ENCODE assay signal across 10 cellular contexts in genomic region chr19:7986321-7987083, GRCh38. TPM values are rescaled to one million over a fixed set of nuclear protein-coding genes. Genes with fewer than 3 reads are reported as not detected.
DNase-seq lines count a peak whose midpoint lies in the region; ATAC-seq and TF ChIP-seq lines count a peak whose summit lies in the region.
"Had no signal": no experiment of that assay in that cellular context is flagged by ENCODE, and none has a peak within 500 bp of the region (broad histone marks: within the 10 kb centered on the region; RNA-seq: fewer than 3 reads in every experiment).

No MANE protein-coding gene starts in this region.

- no peak overlapping the region for H3K4me3 Mint-ChIP-seq in activated CD8-positive, alpha-beta T cell treated with anti-CD3 and anti-CD28 coated beads, Interleukin-2, amount 10 ng/mL, durations not matched to agents 7 days and 5 days
- no peak overlapping the region for H3K4me3 Mint-ChIP-seq in T-helper 2 cell treated with Interferon-gamma antibody and Interleukin-4, amounts not matched to agents 5 μg/mL and 100 μg/mL, for 36 hours
- H3K4me3 Mint-ChIP-seq in activated CD4-positive, alpha-beta T cell treated with anti-CD3 and anti-CD28 coated beads for 36 hours: no peak overlapping the region

- no peak overlapping the region for H3K23ac ChIP-seq in trophoblast cell (ENCODE audit: low read length)

- peaks cover 10% of the 10 kb centered on the region for H3K79me2 ChIP-seq in trophoblast cell (ENCODE audit: control insufficient read depth, insufficient read depth, low read length, poor library complexity)

- H3K9me3 Mint-ChIP-seq in activated CD8-positive, alpha-beta T cell treated with anti-CD3 and anti-CD28 coated beads, Interleukin-2, amount 10 ng/mL, durations not matched to agents 7 days and 5 days (ENCODE audit: insufficient read depth): no peaks in the 10 kb centered on the region
- H3K9me3 Mint-ChIP-seq in T-helper 2 cell treated with Interferon-gamma antibody and Interleukin-4, amounts not matched to agents 5 μg/mL and 100 μg/mL, for 36 hours: no peaks in the 10 kb centered on the region
- no peaks in the 10 kb centered on the region for H3K9me3 Mint-ChIP-seq in activated CD4-positive, alpha-beta T cell treated with anti-CD3 and anti-CD28 coated beads for 36 hours (ENCODE audit: low read depth)

- no peak overlapping the region for H3K9ac ChIP-seq in BLaER1
- no peak overlapping the region for H3K9ac ChIP-seq in trophoblast cell (ENCODE audit: low read length)

- no peak overlapping the region for H2BK120ac ChIP-seq in trophoblast cell (ENCODE audit: insufficient read depth, low read length, poor library complexity)

- peaks cover 100% of the 10 kb centered on the region for H4K20me1 ChIP-seq in BLaER1

- H3K9me3 ChIP-seq in BLaER1: no peaks in the 10 kb centered on the region
- no peaks in the 10 kb centered on the region for H3K9me3 ChIP-seq in trophoblast cell (ENCODE audit: insufficient read depth, low read depth, low read length)

- H2BK12ac ChIP-seq in trophoblast cell (ENCODE audit: low read length): no peak overlapping the region

- no peaks in the 10 kb centered on the region for H3K27me3 Mint-ChIP-seq in activated CD8-positive, alpha-beta T cell treated with anti-CD3 and anti-CD28 coated beads, Interleukin-2, amount 10 ng/mL, durations not matched to agents 7 days and 5 days (ENCODE audit: low read depth)
- H3K27me3 Mint-ChIP-seq in T-helper 2 cell treated with Interferon-gamma antibody and Interleukin-4, amounts not matched to agents 5 μg/mL and 100 μg/mL, for 36 hours (ENCODE audit: low read depth): no peaks in the 10 kb centered on the region
- H3K27me3 Mint-ChIP-seq in activated CD4-positive, alpha-beta T cell treated with anti-CD3 and anti-CD28 coated beads for 36 hours: no peaks in the 10 kb centered on the region

- no peak overlapping the region for H3K18ac ChIP-seq in trophoblast cell (ENCODE audit: low read length)

- H3K27me3 ChIP-seq in BLaER1 (no peaks in the 10 kb centered on the region), trophoblast cell (ENCODE audit: insufficient read depth, low read length) (no peaks in the 10 kb centered on the region)

- H3K36me3 ChIP-seq in BLaER1 (peaks cover 99% of the 10 kb centered on the region), trophoblast cell (ENCODE audit: control insufficient read depth in 1 of 2, insufficient read depth in 2 of 2, low read length in 2 of 2) (peaks cover 76 to 82% of the 10 kb centered on the region in 2 experiments)

- no peak overlapping the region for H3K14ac ChIP-seq in trophoblast cell (ENCODE audit: low read length)

- CTCF ChIA-PET in activated CD8-positive, alpha-beta T cell treated with anti-CD3 and anti-CD28 coated beads, Interleukin-2, amount 10 ng/mL, durations not matched to agents 7 days and 5 days (lab: Charles Lee): no interaction called here
- CTCF ChIA-PET in HEK293T (lab: Yijun Ruan, JAX): no interaction called here
- CTCF ChIA-PET in activated CD4-positive, alpha-beta T cell treated with anti-CD3 and anti-CD28 coated beads for 36 hours (lab: Charles Lee): interaction anchor here (0.6 kb wide), 1 partner anchor 113 kb away, joined by 4 read pairs; no protein-coding TSS in a partner anchor

- no peak overlapping the region for H3K27ac Mint-ChIP-seq in activated CD8-positive, alpha-beta T cell treated with anti-CD3 and anti-CD28 coated beads, Interleukin-2, amount 10 ng/mL, durations not matched to agents 7 days and 5 days
- no peak overlapping the region for H3K27ac Mint-ChIP-seq in T-helper 2 cell treated with Interferon-gamma antibody and Interleukin-4, amounts not matched to agents 5 μg/mL and 100 μg/mL, for 36 hours
- H3K27ac Mint-ChIP-seq in activated CD4-positive, alpha-beta T cell treated with anti-CD3 and anti-CD28 coated beads for 36 hours: no peak overlapping the region

- POLR2A ChIA-PET in activated CD8-positive, alpha-beta T cell treated with anti-CD3 and anti-CD28 coated beads, Interleukin-2, amount 10 ng/mL, durations not matched to agents 7 days and 5 days (lab: Charles Lee): no interaction called here
- POLR2A ChIA-PET in HEK293T (lab: Yijun Ruan, JAX): no interaction called here
- POLR2A ChIA-PET in activated CD4-positive, alpha-beta T cell treated with anti-CD3 and anti-CD28 coated beads for 36 hours (lab: Charles Lee): no interaction called here

- H2AK5ac ChIP-seq in trophoblast cell (ENCODE audit: low read length): no peak overlapping the region

- H3K4me2 ChIP-seq in BLaER1 (no peak overlapping the region), trophoblast cell (ENCODE audit: low read length) (no peak overlapping the region)

- no peak overlapping the region for H2AFZ ChIP-seq in trophoblast cell (ENCODE audit: insufficient read depth, low read length, poor library complexity)

- H3K4me1 ChIP-seq in BLaER1 (peaks cover 38% of the 10 kb centered on the region), trophoblast cell (ENCODE audit: control insufficient read depth in 1 of 2, insufficient read depth in 2 of 2, low read length in 2 of 2) (peaks cover 18 to 28% of the 10 kb centered on the region in 2 experiments)

- intact Hi-C loops in activated CD4-positive, alpha-beta T cell treated with anti-CD3 and anti-CD28 coated beads for 36 hours (cut with DNase I, micrococcal nuclease): no loop called here

- H3K79me1 ChIP-seq in trophoblast cell (ENCODE audit: low read length): peaks cover 7% of the 10 kb centered on the region

- no peak overlapping the region for H4K91ac ChIP-seq in trophoblast cell (ENCODE audit: low read depth, low read length)

- H3K4me1 Mint-ChIP-seq in activated CD8-positive, alpha-beta T cell treated with anti-CD3 and anti-CD28 coated beads, Interleukin-2, amount 10 ng/mL, durations not matched to agents 7 days and 5 days (ENCODE audit: low read depth): no peaks in the 10 kb centered on the region
- peaks cover 4% of the 10 kb centered on the region for H3K4me1 Mint-ChIP-seq in T-helper 2 cell treated with Interferon-gamma antibody and Interleukin-4, amounts not matched to agents 5 μg/mL and 100 μg/mL, for 36 hours (ENCODE audit: low read depth)
- no peaks in the 10 kb centered on the region for H3K4me1 Mint-ChIP-seq in activated CD4-positive, alpha-beta T cell treated with anti-CD3 and anti-CD28 coated beads for 36 hours

- no peak overlapping the region for H2BK5ac ChIP-seq in trophoblast cell (ENCODE audit: low read depth, low read length, poor library complexity)

- no CpG with 5 or more reads among the region's 21 CpGs for WGBS in trophoblast cell (ENCODE audit: extremely low coverage, insufficient coverage, insufficient read length)

- H4K12ac ChIP-seq in trophoblast cell (ENCODE audit: low read depth, low read length): no peak overlapping the region

- peak overlapping the region; percentile 48 for H3K4ac ChIP-seq in trophoblast cell (ENCODE audit: low read depth, low read length)

- no peak overlapping the region for H4K8ac ChIP-seq in trophoblast cell (ENCODE audit: low read depth, low read length)

- peaks cover 45% of the 10 kb centered on the region for H3K36me3 Mint-ChIP-seq in activated CD8-positive, alpha-beta T cell treated with anti-CD3 and anti-CD28 coated beads, Interleukin-2, amount 10 ng/mL, durations not matched to agents 7 days and 5 days (ENCODE audit: low read depth)
- peaks cover 39% of the 10 kb centered on the region for H3K36me3 Mint-ChIP-seq in T-helper 2 cell treated with Interferon-gamma antibody and Interleukin-4, amounts not matched to agents 5 μg/mL and 100 μg/mL, for 36 hours (ENCODE audit: low read depth)
- H3K36me3 Mint-ChIP-seq in activated CD4-positive, alpha-beta T cell treated with anti-CD3 and anti-CD28 coated beads for 36 hours (ENCODE audit: low read depth): peaks cover 41% of the 10 kb centered on the region

- peak; percentile 69 for DNase-seq in RPMI7951 (ENCODE audit: low read depth)
- no peak for DNase-seq in epithelial cell of prostate (ENCODE audit: low read depth, low spot score)
- DNase-seq in trophoblast cell: peak in 1 of 2 donors; percentile 58
- DNase-seq in activated CD8-positive, alpha-beta T cell treated with anti-CD3 and anti-CD28 coated beads, Interleukin-2, amount 10 ng/mL, durations not matched to agents 7 days and 5 days: no peak
- DNase-seq in T-helper 2 cell treated with Interferon-gamma antibody and Interleukin-4, amounts not matched to agents 5 μg/mL and 100 μg/mL, for 36 hours (ENCODE audit: low spot score): no peak
- DNase-seq in HEK293T (ENCODE audit: extremely low spot score): no peak
- DNase-seq in activated CD4-positive, alpha-beta T cell treated with anti-CD3 and anti-CD28 coated beads for 36 hours: no peak
- DNase-seq: DND-41, NCI-H82 had no signal

- no peak overlapping the region for H3K4me3 ChIP-seq in BLaER1
- no peak overlapping the region for H3K4me3 ChIP-seq in trophoblast cell (ENCODE audit: low read depth, low read length)

- H3K27ac ChIP-seq in BLaER1: 0 out of 2 replicates have a peak overlapping the region, but pooled peaks have one; percentile 13
- peak overlapping the region; percentile 36 for H3K27ac ChIP-seq in epithelial cell of prostate
- no peak overlapping the region for H3K27ac ChIP-seq in trophoblast cell (ENCODE audit: low read depth, low read length)

- ATAC-seq in activated CD8-positive, alpha-beta T cell treated with anti-CD3 and anti-CD28 coated beads, Interleukin-2, amount 10 ng/mL, durations not matched to agents 7 days and 5 days: no peak
- ATAC-seq in activated CD4-positive, alpha-beta T cell treated with anti-CD3 and anti-CD28 coated beads for 36 hours: no peak

TF ChIP-seq in HEK293T, 16 proteins besides CTCF, POLR2A, EP300 and RAD21 (continues in another document):
- TF ChIP-seq FOXM1 (IDR thresholded peaks at IDR 0.05; ENCODE audit: borderline replicate concordance) (no peak), SP1 (IDR thresholded peaks at IDR 0.05) (no peak), TARDBP (IDR thresholded peaks at IDR 0.05) (no peak)

RNA-seq across cellular contexts. Expression of gene ELAVL1, which starts 18.9 kb away (rescaled TPM):
- total RNA-seq in RPMI7951 (2014; rRNA removed; shearing (Covaris generic)): 31.8 and 39.0 TPM in 2 replicates
- 65.9 and 68.2 TPM in 2 replicates for polyA plus RNA-seq in trophoblast cell (2013)
- total RNA-seq in activated CD8-positive, alpha-beta T cell treated with anti-CD3 and anti-CD28 coated beads, Interleukin-2, amount 10 ng/mL, durations not matched to agents 7 days and 5 days: 100 to 1,000 TPM; 128 to 132 TPM
- total RNA-seq in activated CD4-positive, alpha-beta T cell treated with anti-CD3 and anti-CD28 coated beads for 36 hours: 100 to 1,000 TPM; 149 to 184 TPM

RNA-seq across cellular contexts. Expression of gene TIMM44, which starts 43.0 kb away (rescaled TPM):
- 35.7 and 77.2 TPM in 2 replicates for total RNA-seq in RPMI7951 (2014; rRNA removed; shearing (Covaris generic))
- polyA plus RNA-seq in trophoblast cell (2013): 55.8 and 58.2 TPM in 2 replicates
- 10 to 100 TPM; 63.6 to 69.6 TPM for total RNA-seq in activated CD8-positive, alpha-beta T cell treated with anti-CD3 and anti-CD28 coated beads, Interleukin-2, amount 10 ng/mL, durations not matched to agents 7 days and 5 days
- 10 to 100 TPM; 80.4 to 84.0 TPM for total RNA-seq in activated CD4-positive, alpha-beta T cell treated with anti-CD3 and anti-CD28 coated beads for 36 hours
